In genomic region chr16:47162670-47163420, GRCh38 we compare ENCODE assay signal across 3 cellular contexts.
TF ChIP-seq lines count a peak whose summit lies in the region.

No MANE protein-coding gene starts in this region.

TF ChIP-seq in SK-N-SH, 30 proteins besides CTCF, POLR2A, EP300 and RAD21:
- TF ChIP-seq, protein P1, sequence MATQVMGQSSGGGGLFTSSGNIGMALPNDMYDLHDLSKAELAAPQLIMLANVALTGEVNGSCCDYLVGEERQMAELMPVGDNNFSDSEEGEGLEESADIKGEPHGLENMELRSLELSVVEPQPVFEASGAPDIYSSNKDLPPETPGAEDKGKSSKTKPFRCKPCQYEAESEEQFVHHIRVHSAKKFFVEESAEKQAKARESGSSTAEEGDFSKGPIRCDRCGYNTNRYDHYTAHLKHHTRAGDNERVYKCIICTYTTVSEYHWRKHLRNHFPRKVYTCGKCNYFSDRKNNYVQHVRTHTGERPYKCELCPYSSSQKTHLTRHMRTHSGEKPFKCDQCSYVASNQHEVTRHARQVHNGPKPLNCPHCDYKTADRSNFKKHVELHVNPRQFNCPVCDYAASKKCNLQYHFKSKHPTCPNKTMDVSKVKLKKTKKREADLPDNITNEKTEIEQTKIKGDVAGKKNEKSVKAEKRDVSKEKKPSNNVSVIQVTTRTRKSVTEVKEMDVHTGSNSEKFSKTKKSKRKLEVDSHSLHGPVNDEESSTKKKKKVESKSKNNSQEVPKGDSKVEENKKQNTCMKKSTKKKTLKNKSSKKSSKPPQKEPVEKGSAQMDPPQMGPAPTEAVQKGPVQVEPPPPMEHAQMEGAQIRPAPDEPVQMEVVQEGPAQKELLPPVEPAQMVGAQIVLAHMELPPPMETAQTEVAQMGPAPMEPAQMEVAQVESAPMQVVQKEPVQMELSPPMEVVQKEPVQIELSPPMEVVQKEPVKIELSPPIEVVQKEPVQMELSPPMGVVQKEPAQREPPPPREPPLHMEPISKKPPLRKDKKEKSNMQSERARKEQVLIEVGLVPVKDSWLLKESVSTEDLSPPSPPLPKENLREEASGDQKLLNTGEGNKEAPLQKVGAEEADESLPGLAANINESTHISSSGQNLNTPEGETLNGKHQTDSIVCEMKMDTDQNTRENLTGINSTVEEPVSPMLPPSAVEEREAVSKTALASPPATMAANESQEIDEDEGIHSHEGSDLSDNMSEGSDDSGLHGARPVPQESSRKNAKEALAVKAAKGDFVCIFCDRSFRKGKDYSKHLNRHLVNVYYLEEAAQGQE (IDR thresholded peaks at IDR 0.05; ENCODE audit: low read depth, low read length), result no peak
- TF ChIP-seq, protein P2, sequence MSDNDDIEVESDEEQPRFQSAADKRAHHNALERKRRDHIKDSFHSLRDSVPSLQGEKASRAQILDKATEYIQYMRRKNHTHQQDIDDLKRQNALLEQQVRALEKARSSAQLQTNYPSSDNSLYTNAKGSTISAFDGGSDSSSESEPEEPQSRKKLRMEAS (IDR thresholded peaks at IDR 0.05; ENCODE audit: low read depth), result no peak
- TF ChIP-seq MEF2A (IDR thresholded peaks at IDR 0.05; ENCODE audit: borderline replicate concordance, low read depth) (no peak), EZH2phosphoT487 (IDR thresholded peaks at IDR 0.05; ENCODE audit: borderline replicate concordance, low read depth) (no peak), TCF12 (IDR thresholded peaks at IDR 0.05) (no peak)
TF ChIP-seq in SK-N-SH: peak in this region for 0.

TF ChIP-seq in SK-N-SH treated with all-trans-retinoic acid at 6 μM for 48 hours, 23 proteins besides CTCF, POLR2A, EP300 and RAD21 (continued from another document):
- TF ChIP-seq PATZ1 (CRISPR knock-in tag; IDR thresholded peaks at IDR 0.05; ENCODE audit: borderline replicate concordance), result no peak
- no peak for TF ChIP-seq ZNF8 (CRISPR knock-in tag; IDR thresholded peaks at IDR 0.05)
- TF ChIP-seq ZFP3 (CRISPR knock-in tag; IDR thresholded peaks at IDR 0.05), result no peak

TF ChIP-seq in HCT116, 20 proteins besides CTCF, POLR2A, EP300 and RAD21 (continued from another document):
- TF ChIP-seq ZBTB33 (IDR thresholded peaks at IDR 0.05; ENCODE audit: extremely low read depth, insufficient replicate concordance, low read length), result no peak
- TF ChIP-seq CEBPB (IDR thresholded peaks at IDR 0.05; ENCODE audit: low read depth), result no peak
- no peak for TF ChIP-seq TCF7L2 (IDR thresholded peaks at IDR 0.05; ENCODE audit: borderline replicate concordance, extremely low read depth, insufficient read depth, insufficient read length)
- TF ChIP-seq ELF1 (IDR thresholded peaks at IDR 0.05; ENCODE audit: borderline replicate concordance, low read depth), result no peak
- TF ChIP-seq EGR1 (IDR thresholded peaks at IDR 0.05; ENCODE audit: low read depth), result no peak
- no peak for TF ChIP-seq SP1 (IDR thresholded peaks at IDR 0.05; ENCODE audit: low read depth)
- TF ChIP-seq SIN3A (IDR thresholded peaks at IDR 0.05; ENCODE audit: low read depth), result no peak
- TF ChIP-seq EZH2 (IDR thresholded peaks at IDR 0.05), result no peak
- TF ChIP-seq, protein P3, sequence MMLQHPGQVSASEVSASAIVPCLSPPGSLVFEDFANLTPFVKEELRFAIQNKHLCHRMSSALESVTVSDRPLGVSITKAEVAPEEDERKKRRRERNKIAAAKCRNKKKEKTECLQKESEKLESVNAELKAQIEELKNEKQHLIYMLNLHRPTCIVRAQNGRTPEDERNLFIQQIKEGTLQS (IDR thresholded peaks at IDR 0.05), result no peak
- no peak for TF ChIP-seq YY1 (IDR thresholded peaks at IDR 0.05; ENCODE audit: extremely low read depth, insufficient replicate concordance, low read depth, low read length)
- TF ChIP-seq, protein P1 (IDR thresholded peaks at IDR 0.05; ENCODE audit: low read depth), result no peak
- TF ChIP-seq, protein P2 (IDR thresholded peaks at IDR 0.05), result no peak
- no peak for TF ChIP-seq JUND (IDR thresholded peaks at IDR 0.05)
- TF ChIP-seq FOSL1 (IDR thresholded peaks at IDR 0.05; ENCODE audit: low read depth), result no peak
TF ChIP-seq in HCT116: peak in this region for 0.
